Comparison of ENCODE assay signal across 20 cellular contexts in the genomic region with DNA sequence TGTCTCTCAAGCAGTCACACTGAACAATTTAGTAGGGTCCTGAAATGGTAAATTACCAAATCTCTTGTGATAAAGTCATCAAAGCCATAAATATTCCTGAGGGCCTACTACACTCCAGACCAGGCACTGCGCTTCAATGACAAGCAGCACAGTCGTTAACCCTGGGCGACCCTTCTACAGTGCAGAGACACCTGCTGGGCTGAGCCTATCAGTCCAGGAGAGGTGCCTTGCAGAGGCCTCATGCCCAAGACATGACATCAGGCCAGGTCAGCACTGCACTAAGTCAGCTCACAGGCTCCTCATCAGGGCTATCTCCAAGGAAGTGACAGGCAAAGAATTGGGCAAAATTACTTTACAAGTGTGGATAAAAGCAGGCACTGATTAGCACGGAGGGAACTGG.
"Had no signal": no experiment of that assay in that cellular context is flagged by ENCODE, and none has a peak within 500 bp of the region (broad histone marks: within the 10 kb centered on the region; RNA-seq: fewer than 3 reads in every experiment).

No MANE protein-coding gene starts in this region.

- H3K27me3 Mint-ChIP-seq: stimulated activated naive CD8-positive, alpha-beta T cell treated with anti-CD3 and anti-CD28 coated beads, Interleukin-15, Interleukin-2, amounts not matched to agents 100 ng/mL and 50 ng/mL, for 24 hours had no signal

- H3K36me3 Mint-ChIP-seq: activated naive CD4-positive, alpha-beta T cell treated with anti-CD3 and anti-CD28 coated beads, Interleukin-2, amount 50 U/mL, for 72 hours; naive thymus-derived CD8-positive, alpha-beta T cell had no signal

- H3K4me3 Mint-ChIP-seq: activated CD4-positive, alpha-beta T cell treated with anti-CD3 and anti-CD28 coated beads for 36 hours; activated CD8-positive, alpha-beta T cell treated with anti-CD3 and anti-CD28 coated beads, Interleukin-2, amount 10 ng/mL, durations not matched to agents 7 days and 5 days; activated T-cell treated with anti-CD3 and anti-CD28 coated beads, Interleukin-2, amount 50 U/mL, for 72 hours; naive thymus-derived CD8-positive, alpha-beta T cell; stimulated activated naive CD8-positive, alpha-beta T cell treated with anti-CD3 and anti-CD28 coated beads, Interleukin-15, Interleukin-2, amounts not matched to agents 100 ng/mL and 50 ng/mL, for 24 hours had no signal

- H3K4me1 ChIP-seq: breast epithelium, heart left ventricle, right atrium auricular region, suprapubic skin, tibial nerve had no signal

- H3K9me3 ChIP-seq: breast epithelium, heart left ventricle, right atrium auricular region, suprapubic skin, tibial nerve had no signal

- H3K27ac ChIP-seq: breast epithelium, heart left ventricle, right atrium auricular region, suprapubic skin, tibial nerve had no signal

- H3K4me3 ChIP-seq: breast epithelium, heart left ventricle, right atrium auricular region, suprapubic skin, tibial nerve had no signal

- H3K36me3 ChIP-seq: breast epithelium, heart left ventricle, right atrium auricular region, suprapubic skin, tibial nerve had no signal

- H3K27me3 ChIP-seq: breast epithelium, right atrium auricular region, suprapubic skin, tibial nerve had no signal

- ATAC-seq: activated CD4-positive, alpha-beta T cell treated with anti-CD3 and anti-CD28 coated beads for 36 hours; activated CD8-positive, alpha-beta T cell treated with anti-CD3 and anti-CD28 coated beads, Interleukin-2, amount 10 ng/mL, durations not matched to agents 7 days and 5 days; activated naive CD4-positive, alpha-beta T cell treated with anti-CD3 and anti-CD28 coated beads, Interleukin-2, amount 50 U/mL, for 72 hours; activated T-cell treated with anti-CD3 and anti-CD28 coated beads, Interleukin-2, amount 50 U/mL, for 72 hours; esophagus mucosa; heart left ventricle; naive thymus-derived CD8-positive, alpha-beta T cell had no signal

- H3K9me3 Mint-ChIP-seq: activated naive CD4-positive, alpha-beta T cell treated with anti-CD3 and anti-CD28 coated beads, Interleukin-2, amount 50 U/mL, for 72 hours; activated T-cell treated with anti-CD3 and anti-CD28 coated beads, Interleukin-2, amount 50 U/mL, for 72 hours; stimulated activated naive CD8-positive, alpha-beta T cell treated with anti-CD3 and anti-CD28 coated beads, Interleukin-15, Interleukin-2, amounts not matched to agents 100 ng/mL and 50 ng/mL, for 24 hours had no signal

- H3K27ac Mint-ChIP-seq: activated CD4-positive, alpha-beta T cell treated with anti-CD3 and anti-CD28 coated beads for 36 hours; activated CD8-positive, alpha-beta T cell treated with anti-CD3 and anti-CD28 coated beads, Interleukin-2, amount 10 ng/mL, durations not matched to agents 7 days and 5 days; activated naive CD4-positive, alpha-beta T cell treated with anti-CD3 and anti-CD28 coated beads, Interleukin-2, amount 50 U/mL, for 72 hours; activated T-cell treated with anti-CD3 and anti-CD28 coated beads, Interleukin-2, amount 50 U/mL, for 72 hours; naive thymus-derived CD8-positive, alpha-beta T cell; stimulated activated naive CD8-positive, alpha-beta T cell treated with anti-CD3 and anti-CD28 coated beads, Interleukin-15, Interleukin-2, amounts not matched to agents 100 ng/mL and 50 ng/mL, for 24 hours had no signal

- H3K4me1 Mint-ChIP-seq: activated CD4-positive, alpha-beta T cell treated with anti-CD3 and anti-CD28 coated beads for 36 hours; naive thymus-derived CD8-positive, alpha-beta T cell had no signal

- DNase-seq: activated CD4-positive, alpha-beta T cell treated with anti-CD3 and anti-CD28 coated beads for 36 hours; activated CD4-positive, CD25-positive, alpha-beta regulatory T cell; activated CD8-positive, alpha-beta T cell treated with anti-CD3 and anti-CD28 coated beads, Interleukin-2, amount 10 ng/mL, durations not matched to agents 7 days and 5 days; activated naive CD4-positive, alpha-beta T cell; activated T-cell treated with anti-CD3 and anti-CD28 coated beads for 4 hours; activated T-cell treated with anti-CD3 and anti-CD28 coated beads, Interleukin-2, amount 50 U/mL, for 72 hours; central memory CD4-positive, alpha-beta T cell; foreskin fibroblast; heart left ventricle; hypothalamus; midbrain; naive thymus-derived CD8-positive, alpha-beta T cell; stimulated activated CD4-positive, alpha-beta T cell treated with anti-CD3 and anti-CD28 coated beads, Interleukin-4, amount 100 ng/mL, for 1 hour had no signal
